In genomic region chr5:315488-316209, GRCh38 we compare ENCODE assay signal across 17 cellular contexts.
"Had no signal": no experiment of that assay in that cellular context is flagged by ENCODE, and none has a peak within 500 bp of the region (broad histone marks: within the 10 kb centered on the region; RNA-seq: fewer than 3 reads in every experiment).

No MANE protein-coding gene starts in this region.

- ATAC-seq: activated CD4-positive, CD25-positive, alpha-beta regulatory T cell treated with anti-CD3 and anti-CD28 coated beads, Interleukin-2, amount 50 U/mL, for 24 hours; left cardiac atrium; lower lobe of right lung had no signal

- H3K9ac ChIP-seq: neural progenitor cell had no signal

- H3K27ac Mint-ChIP-seq: immature natural killer cell had no signal

- H3K27ac ChIP-seq: breast epithelium, dorsolateral prefrontal cortex, esophagus muscularis mucosa, lower lobe of right lung, neural progenitor cell, right atrium auricular region, skin epidermis, thyroid gland had no signal

- H3K4me2 ChIP-seq: neural progenitor cell had no signal

- H3K4me3 ChIP-seq: breast epithelium, dorsolateral prefrontal cortex, esophagus muscularis mucosa, lower lobe of right lung, neural progenitor cell, right atrium auricular region, skin epidermis, thyroid gland had no signal

- H3K36me3 ChIP-seq: breast epithelium, neural progenitor cell had no signal

- H3K36me3 Mint-ChIP-seq: activated naive CD8-positive, alpha-beta T cell had no signal

- DNase-seq: activated CD4-positive, alpha-beta T cell treated with anti-CD3 and anti-CD28 coated beads, Interleukin-2, amount 50 U/mL, for 4 hours; aorta; dorsolateral prefrontal cortex; immature natural killer cell; left cardiac atrium; lower lobe of right lung; midbrain; stimulated activated CD4-positive, alpha-beta T cell treated with anti-CD3 and anti-CD28 coated beads, Interleukin-4, amount 100 ng/mL, for 4 hours; thyroid gland had no signal

- H3K4me3 Mint-ChIP-seq: activated naive CD8-positive, alpha-beta T cell; immature natural killer cell; neural progenitor cell had no signal

- H3K9me3 Mint-ChIP-seq: activated T-helper 2 cell treated with anti-CD3 and anti-CD28 coated beads, Interferon-gamma antibody, Interleukin-2, Interleukin-4, amounts not matched to agents 10 μg/mL and 5 μg/mL and 100 μg/mL, durations not matched to agents 14 hours and 24 hours and 36 hours; immature natural killer cell; neural progenitor cell had no signal

- H3K9me3 ChIP-seq: breast epithelium, esophagus muscularis mucosa, lower lobe of right lung, right atrium auricular region, thyroid gland had no signal

- H3K27me3 ChIP-seq: thyroid gland had no signal
